In genomic region chr12:14454098-14454907, GRCh38 we compare ENCODE assay signal across 8 cellular contexts.
DNase-seq lines count a peak whose midpoint lies in the region; ATAC-seq, FAIRE-seq and TF ChIP-seq lines count a peak whose summit lies in the region.

No MANE protein-coding gene starts in this region.

- TF ChIP-seq EP300 in Ishikawa (IDR thresholded peaks at IDR 0.05; ENCODE audit: borderline replicate concordance) (no peak), H1 (IDR thresholded peaks at IDR 0.05; ENCODE audit: borderline replicate concordance in 1 of 2, low read depth in 2 of 2, low read length in 2 of 2) (no peak)

- H3K14ac ChIP-seq in H1 (ENCODE audit: insufficient read length): no peak overlapping the region

- peaks cover 23% of the 10 kb centered on the region for H3K4me1 Mint-ChIP-seq in Calu3 (ENCODE audit: low read depth, unreplicated experiment)
- peaks cover 25% of the 10 kb centered on the region for H3K4me1 Mint-ChIP-seq in nephron progenitor cell

- no peak overlapping the region for H2AFZ ChIP-seq in H1 (ENCODE audit: low read length)

- H3K4ac ChIP-seq in H1 (replicated peaks; ENCODE audit: insufficient read length, low read depth, low read length): no peak overlapping the region

- H3K4me3 Mint-ChIP-seq in Calu3 (ENCODE audit: low read depth, unreplicated experiment): no peak overlapping the region
- H3K4me3 Mint-ChIP-seq in nephron progenitor cell: no peak overlapping the region

- H2BK5ac ChIP-seq in H1 (ENCODE audit: low read depth, low read length): no peak overlapping the region

- no peak overlapping the region for H4K8ac ChIP-seq in H1 (ENCODE audit: extremely low read depth, insufficient read depth, low read length)

- no peak overlapping the region for H4K5ac ChIP-seq in H1 (ENCODE audit: insufficient read length, low read depth, low read length)

- TF ChIP-seq POLR2A in H1 (IDR thresholded peaks at IDR 0.05; ENCODE audit: control extremely low read depth in 1 of 2, low read depth in 2 of 2, low read length in 2 of 2): no peak

- FAIRE-seq in H1 (lab: Jason Lieb, UNC): peak; percentile 98

- no peaks in the 10 kb centered on the region for H3K79me1 ChIP-seq in H1 (ENCODE audit: low read depth, low read length)

- H3K4me2 ChIP-seq in H1 (ENCODE audit: insufficient read depth in 1 of 2, low read depth in 2 of 2, low read length in 2 of 2): no peak overlapping the region

- H3K9me3 Mint-ChIP-seq in Calu3 (ENCODE audit: low read depth, unreplicated experiment) (no peaks in the 10 kb centered on the region), nephron progenitor cell (no peaks in the 10 kb centered on the region)

- no peak overlapping the region for H2BK12ac ChIP-seq in H1 (ENCODE audit: low read depth, low read length)

- intact Hi-C loops in Calu3 (cut with micrococcal nuclease; ENCODE audit: unreplicated experiment): no loop called here

- H3K27ac ChIP-seq in H1 (ENCODE audit: low read depth, low read length): no peak overlapping the region

- peak overlapping the region; percentile 46 for H3K27ac Mint-ChIP-seq in Calu3 (ENCODE audit: unreplicated experiment)
- peak overlapping the region; percentile 66 for H3K27ac Mint-ChIP-seq in nephron progenitor cell

- H3K36me3 Mint-ChIP-seq in Calu3 (ENCODE audit: insufficient read depth, unreplicated experiment) (peaks cover 11% of the 10 kb centered on the region), nephron progenitor cell (ENCODE audit: low read depth) (peaks cover 79% of the 10 kb centered on the region)

- POLR2A ChIA-PET in H1 (lab: Charles Lee; ENCODE audit: partially characterized antibody): interaction anchor here (1.1 to 1.6 kb wide), 2 partner anchors 9 to 196 kb away, joined by 4 to 6 read pairs; no protein-coding TSS in a partner anchor

- TF ChIP-seq RAD21 in Ishikawa (IDR thresholded peaks at IDR 0.05; ENCODE audit: low read depth) (peak; percentile 90), H1 (IDR thresholded peaks at IDR 0.05 in 1 of 2, conservative IDR thresholded peaks at IDR 0.05 in 1 of 2; ENCODE audit: low read depth in 2 of 2, low read length in 2 of 2) (peak; percentile 93)

- no peak overlapping the region for H3K56ac ChIP-seq in H1 (replicated peaks; ENCODE audit: insufficient read length, low read depth, low read length)

- no peak overlapping the region for H3K4me3 ChIP-seq in H1 (ENCODE audit: extremely low read depth in 1 of 4, insufficient read depth in 2 of 4, low read depth in 3 of 4, low read length in 4 of 4)

- no peak overlapping the region for H2BK20ac ChIP-seq in H1 (ENCODE audit: low read length)

- H3K9ac ChIP-seq in H1 (replicated peaks in 1 of 4; ENCODE audit: extremely low read depth in 1 of 4, low read depth in 3 of 4, low read length in 3 of 4): no peak overlapping the region

- TF ChIP-seq CTCF in Calu3 (IDR thresholded peaks at IDR 0.05; ENCODE audit: unreplicated experiment) (peak; percentile 42), H1 (IDR thresholded peaks at IDR 0.05; ENCODE audit: control extremely low read depth in 1 of 3, insufficient read depth in 1 of 3, low read depth in 1 of 3, low read length in 3 of 3) (peak; percentile 28 to 99 (median 97)), nephron progenitor cell (IDR thresholded peaks at IDR 0.05) (peak; percentile 60)

- no peak overlapping the region for H3K23ac ChIP-seq in H1 (ENCODE audit: insufficient read length)

- peaks cover 2 to 5% of the 10 kb centered on the region in 2 experiments for H4K20me1 ChIP-seq in H1 (replicated peaks in 1 of 2; ENCODE audit: control insufficient read depth in 1 of 2, insufficient read depth in 2 of 2, low read length in 2 of 2)

- H3K36me3 ChIP-seq in H1 (ENCODE audit: control insufficient read depth in 2 of 4, insufficient read depth in 4 of 4, low read length in 3 of 4): peaks cover 0 to 34% (median 7%) of the 10 kb centered on the region in 4 experiments; a peak in 6 of 8 replicates

- H3K27me3 ChIP-seq in H1 (replicated peaks in 1 of 4; ENCODE audit: control insufficient read depth in 3 of 4, extremely low read depth in 1 of 4, insufficient read depth in 3 of 4, low read length in 3 of 4): no peaks in the 10 kb centered on the region

- peak; percentile 68 for ATAC-seq in GM18520 (IDR thresholded peaks at IDR 0.05; ENCODE audit: unreplicated experiment)

- no peaks in the 10 kb centered on the region for H3K27me3 Mint-ChIP-seq in Calu3 (ENCODE audit: unreplicated experiment)
- no peaks in the 10 kb centered on the region for H3K27me3 Mint-ChIP-seq in nephron progenitor cell (ENCODE audit: low read depth, poor library complexity)

- DNase-seq in Calu3: peak; percentile 21
- DNase-seq in SK-N-DZ (ENCODE audit: low spot score): peak; percentile 79
- DNase-seq in H1 (ENCODE audit: low read depth in 1 of 2, low spot score in 2 of 2): peak in 1 of 2 experiments; percentile 15
- DNase-seq in nephron progenitor cell: peak; percentile 9
- DNase-seq in midbrain (lab: John Stamatoyannopoulos, UW): no peak
- DNase-seq in foreskin melanocyte: no peak

- no peak overlapping the region for H2AK5ac ChIP-seq in H1 (ENCODE audit: low read depth, low read length)

- peaks cover 0 to 58% of the 10 kb centered on the region in 2 experiments; a peak in 3 of 4 replicates for H3K79me2 ChIP-seq in H1 (ENCODE audit: control insufficient read depth in 1 of 2, insufficient read depth in 2 of 2, low read length in 2 of 2)

- H3K4me1 ChIP-seq in H1 (replicated peaks in 1 of 4; ENCODE audit: control insufficient read depth in 3 of 4, insufficient read depth in 4 of 4, low read length in 3 of 4): peaks cover 0 to 5% (median 2%) of the 10 kb centered on the region in 4 experiments; a peak in 3 of 7 replicates

- CTCF ChIA-PET in Calu3 (lab: Charles Lee) (interaction anchor here (1.2 to 2.4 kb wide), 2 partner anchors 53 to 216 kb away, joined by 3 to 9 read pairs; no protein-coding TSS in a partner anchor), H1 (lab: Charles Lee; ENCODE audit: partially characterized antibody) (interaction anchor here (0.6 to 4.8 kb wide), 62 partner anchors 10 to 334 kb away, joined by 3 to 82 read pairs (median 5); partner anchors contain the start of gene ATF7IP)

- no peak overlapping the region for H3K18ac ChIP-seq in H1 (ENCODE audit: extremely low read depth, low read length)

- no peak overlapping the region for H4K91ac ChIP-seq in H1 (replicated peaks; ENCODE audit: insufficient read length, low read length)

- H3K23me2 ChIP-seq in H1 (ENCODE audit: low read depth, low read length): no peaks in the 10 kb centered on the region; the same call in 1 of the 2 replicates

- no peaks in the 10 kb centered on the region for H3K9me3 ChIP-seq in H1 (ENCODE audit: insufficient read depth in 2 of 2, low read depth in 1 of 2, low read length in 1 of 2)

- no peak overlapping the region for H2BK15ac ChIP-seq in H1 (ENCODE audit: low read length)

- no peak overlapping the region for H2BK120ac ChIP-seq in H1 (replicated peaks; ENCODE audit: low read depth, low read length)

- WGBS in H1 (ENCODE audit: extremely low coverage in 1 of 2, insufficient coverage in 1 of 2, insufficient read length in 1 of 2, insufficient replicate concordance in 2 of 2, low coverage in 1 of 2, low lambda C conversion rate in 2 of 2, missing lambda C conversion rate in 1 of 2), 2 experiments: 49% methylated on average over 2 of the region's 2 CpGs; no CpG with 5 or more reads in 1 of the 2 experiments

- no TSS peak for BruUV-seq in Calu3 (replicated peaks; lab: Mats Ljungman, UMichigan)

TF ChIP-seq in Ishikawa, 13 proteins besides CTCF, POLR2A, EP300 and RAD21:
- TF ChIP-seq MAX (IDR thresholded peaks at IDR 0.05) (no peak), FOXM1 (IDR thresholded peaks at IDR 0.05; ENCODE audit: borderline replicate concordance, low read depth) (no peak), CEBPB (IDR thresholded peaks at IDR 0.05) (no peak), TAF1 (IDR thresholded peaks at IDR 0.05; ENCODE audit: low read depth) (no peak), TEAD4 (IDR thresholded peaks at IDR 0.05) (no peak), TCF12 (IDR thresholded peaks at IDR 0.05; ENCODE audit: low read depth) (no peak)
TF ChIP-seq in Ishikawa: peak in this region for 0.

TF ChIP-seq in H1, 55 proteins besides CTCF, POLR2A, EP300 and RAD21:
- TF ChIP-seq SP4 (IDR thresholded peaks at IDR 0.05; ENCODE audit: low read length) (no peak), E2F6 (IDR thresholded peaks at IDR 0.05) (no peak), SP1 (IDR thresholded peaks at IDR 0.05; ENCODE audit: low read depth, low read length) (peak; percentile 45; the same call in 1 of the 2 replicates), CBX8 (IDR thresholded peaks at IDR 0.05; ENCODE audit: borderline replicate concordance, low read depth, low read length) (no peak), EZH2 (IDR thresholded peaks at IDR 0.05; ENCODE audit: low read depth, low read length, severe bottlenecking) (no peak), CBX5 (IDR thresholded peaks at IDR 0.05; ENCODE audit: low read depth, low read length) (no peak), YY1 (IDR thresholded peaks at IDR 0.05; ENCODE audit: low read depth, low read length) (0 out of 2 replicates have a peak, but pooled peaks have one; percentile 52), ZNF274 (IDR thresholded peaks at IDR 0.05; ENCODE audit: borderline replicate concordance, extremely low read depth, low read length) (no peak), TBP (IDR thresholded peaks at IDR 0.05; ENCODE audit: low read depth, low read length) (no peak), CEBPB (IDR thresholded peaks at IDR 0.05; ENCODE audit: low read depth, low read length) (0 out of 2 replicates have a peak, but pooled peaks have one; percentile 13)

Comparison
In these comparisons a context has a peak if more than half of its experiments do, and no peak if none do; other contexts are left out.
1. DNase-seq: peak in Calu3 (single experiment), SK-N-DZ (single experiment) and nephron progenitor cell (single experiment); none in midbrain (single experiment) and foreskin melanocyte (single experiment).
2. CTCF ChIP-seq: peak in every context shown above with its lines; median percentile 97 in H1; 60 in nephron progenitor cell; 42 in Calu3.